Comparison of ENCODE assay signal across 1 cellular context in the genomic region with DNA sequence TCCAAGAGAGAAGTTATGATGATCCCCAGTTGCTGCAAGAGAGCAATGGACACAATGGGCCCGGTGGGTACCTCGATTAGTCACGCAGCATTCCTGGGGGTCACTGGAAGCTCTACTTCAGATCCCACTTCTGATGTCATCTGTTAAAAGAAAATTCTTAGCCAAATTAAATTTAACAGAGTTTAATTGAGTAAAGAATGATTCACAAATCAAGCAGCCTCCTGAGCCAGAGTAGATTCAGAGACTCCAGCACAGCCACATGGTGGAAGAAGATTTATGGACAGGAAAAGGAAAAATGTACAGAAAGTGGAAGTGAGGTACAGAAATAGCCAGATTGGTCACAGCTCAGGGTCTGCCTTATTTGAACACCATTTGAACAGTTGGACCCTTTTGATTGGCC.
TF ChIP-seq lines count a peak whose summit lies in the region.

No MANE protein-coding gene starts in this region.

TF ChIP-seq in GM23338, 12 proteins besides CTCF, POLR2A, EP300 and RAD21 (continued from another document):
- TF ChIP-seq ZNF462 (CRISPR knock-in tag; IDR thresholded peaks at IDR 0.05) (no peak), CREB1 (CRISPR knock-in tag; IDR thresholded peaks at IDR 0.05; ENCODE audit: low read depth) (no peak), NANOG (IDR thresholded peaks at IDR 0.05; ENCODE audit: borderline replicate concordance) (no peak), EZH2 (IDR thresholded peaks at IDR 0.05; ENCODE audit: low read depth, unreplicated experiment) (no peak)
- TF ChIP-seq, protein P1, sequence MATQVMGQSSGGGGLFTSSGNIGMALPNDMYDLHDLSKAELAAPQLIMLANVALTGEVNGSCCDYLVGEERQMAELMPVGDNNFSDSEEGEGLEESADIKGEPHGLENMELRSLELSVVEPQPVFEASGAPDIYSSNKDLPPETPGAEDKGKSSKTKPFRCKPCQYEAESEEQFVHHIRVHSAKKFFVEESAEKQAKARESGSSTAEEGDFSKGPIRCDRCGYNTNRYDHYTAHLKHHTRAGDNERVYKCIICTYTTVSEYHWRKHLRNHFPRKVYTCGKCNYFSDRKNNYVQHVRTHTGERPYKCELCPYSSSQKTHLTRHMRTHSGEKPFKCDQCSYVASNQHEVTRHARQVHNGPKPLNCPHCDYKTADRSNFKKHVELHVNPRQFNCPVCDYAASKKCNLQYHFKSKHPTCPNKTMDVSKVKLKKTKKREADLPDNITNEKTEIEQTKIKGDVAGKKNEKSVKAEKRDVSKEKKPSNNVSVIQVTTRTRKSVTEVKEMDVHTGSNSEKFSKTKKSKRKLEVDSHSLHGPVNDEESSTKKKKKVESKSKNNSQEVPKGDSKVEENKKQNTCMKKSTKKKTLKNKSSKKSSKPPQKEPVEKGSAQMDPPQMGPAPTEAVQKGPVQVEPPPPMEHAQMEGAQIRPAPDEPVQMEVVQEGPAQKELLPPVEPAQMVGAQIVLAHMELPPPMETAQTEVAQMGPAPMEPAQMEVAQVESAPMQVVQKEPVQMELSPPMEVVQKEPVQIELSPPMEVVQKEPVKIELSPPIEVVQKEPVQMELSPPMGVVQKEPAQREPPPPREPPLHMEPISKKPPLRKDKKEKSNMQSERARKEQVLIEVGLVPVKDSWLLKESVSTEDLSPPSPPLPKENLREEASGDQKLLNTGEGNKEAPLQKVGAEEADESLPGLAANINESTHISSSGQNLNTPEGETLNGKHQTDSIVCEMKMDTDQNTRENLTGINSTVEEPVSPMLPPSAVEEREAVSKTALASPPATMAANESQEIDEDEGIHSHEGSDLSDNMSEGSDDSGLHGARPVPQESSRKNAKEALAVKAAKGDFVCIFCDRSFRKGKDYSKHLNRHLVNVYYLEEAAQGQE (IDR thresholded peaks at IDR 0.05; ENCODE audit: unreplicated experiment): no peak
